ENCODE assay signal across 8 cellular contexts in the genomic region with DNA sequence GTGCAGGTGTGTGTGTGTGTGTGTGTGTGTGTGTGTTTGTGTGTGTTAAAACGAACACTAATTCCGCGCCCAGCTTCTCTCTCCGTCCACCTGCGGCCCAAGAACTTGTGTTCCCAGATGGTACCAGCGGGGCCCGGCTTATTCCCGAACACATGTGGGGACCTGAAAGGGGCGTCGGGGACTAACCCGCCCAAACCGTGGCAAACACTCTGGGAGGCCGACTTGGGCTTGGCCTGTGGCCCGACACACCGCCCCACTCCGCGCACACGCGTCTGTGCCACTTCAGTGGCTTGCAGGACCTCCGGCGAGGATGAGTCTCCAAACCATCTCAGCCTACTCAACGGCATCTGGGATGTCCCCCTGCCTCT. TPM values are rescaled to one million over a fixed set of nuclear protein-coding genes. Genes with fewer than 3 reads are reported as not detected.
DNase-seq lines count a peak whose midpoint lies in the region; ATAC-seq lines count a peak whose summit lies in the region.

No MANE protein-coding gene starts in this region.

- H3K9me3 ChIP-seq in adipocyte (ENCODE audit: control insufficient read depth, low read length) (no peaks in the 10 kb centered on the region), iPS-20b (ENCODE audit: insufficient read depth, low read depth, low read length) (no peaks in the 10 kb centered on the region), skeletal muscle satellite cell (replicated peaks; ENCODE audit: low read length) (no peaks in the 10 kb centered on the region)

- ATAC-seq in HG03139 (IDR thresholded peaks at IDR 0.05; ENCODE audit: unreplicated experiment) (no peak), HG03521 (IDR thresholded peaks at IDR 0.05; ENCODE audit: unreplicated experiment) (no peak), GM21619 (IDR thresholded peaks at IDR 0.05; ENCODE audit: unreplicated experiment) (no peak)

- H3K4me1 ChIP-seq in adipocyte (ENCODE audit: control insufficient read depth, insufficient read depth, low read length) = peaks cover 7% of the 10 kb centered on the region
- peaks cover 23% of the 10 kb centered on the region for H3K4me1 ChIP-seq in iPS-20b (ENCODE audit: insufficient read depth, low read length)
- peaks cover 10% of the 10 kb centered on the region for H3K4me1 ChIP-seq in skeletal muscle satellite cell (ENCODE audit: control insufficient read depth, insufficient read depth, low read length)

- H3K27me3 ChIP-seq in H7 (ENCODE audit: control insufficient read depth, insufficient read depth, low read length) (peaks cover 49% of the 10 kb centered on the region), adipocyte (replicated peaks; ENCODE audit: control insufficient read depth, insufficient read depth, low read length) (peaks cover 32% of the 10 kb centered on the region), iPS-20b (ENCODE audit: insufficient read depth, low read length) (peaks cover 72% of the 10 kb centered on the region), skeletal muscle satellite cell (ENCODE audit: control insufficient read depth, insufficient read depth, low read length) (no peaks in the 10 kb centered on the region)

- peak overlapping the region; percentile 99 for H3K4me2 ChIP-seq in skeletal muscle satellite cell (ENCODE audit: low read length)

- no peak for DNase-seq in H7
- peak; percentile 13 for DNase-seq in adipocyte (ENCODE audit: low read depth)
- DNase-seq in DMS79 (lab: John Stamatoyannopoulos, UW) = no peak

- H3K4me3 ChIP-seq in H7 (ENCODE audit: insufficient read depth, low read depth, low read length) (peak overlapping the region; percentile 44; the same call in 1 of the 2 replicates), adipocyte (ENCODE audit: low read length) (peak overlapping the region; percentile 79), iPS-20b (ENCODE audit: low read length) (peak overlapping the region; percentile 70; the same call in 1 of the 2 replicates), skeletal muscle satellite cell (ENCODE audit: low read length) (peak overlapping the region; percentile 95)

- no peak overlapping the region for H3K27ac ChIP-seq in iPS-20b (ENCODE audit: low read length)

- no peak overlapping the region for H3K9ac ChIP-seq in adipocyte (ENCODE audit: low read length)
- no peak overlapping the region for H3K9ac ChIP-seq in iPS-20b (ENCODE audit: low read depth, low read length)
- peak overlapping the region; percentile 85 for H3K9ac ChIP-seq in skeletal muscle satellite cell (ENCODE audit: low read depth, low read length)

- H3K36me3 ChIP-seq in H7 (replicated peaks; ENCODE audit: control insufficient read depth, insufficient read depth, low read length) (no peaks in the 10 kb centered on the region), adipocyte (ENCODE audit: control insufficient read depth, insufficient read depth, low read length, severe bottlenecking) (no peaks in the 10 kb centered on the region), iPS-20b (ENCODE audit: insufficient read depth, low read depth, low read length) (no peaks in the 10 kb centered on the region), skeletal muscle satellite cell (ENCODE audit: insufficient read depth, low read length) (peaks cover 6% of the 10 kb centered on the region)

RNA-seq across cellular contexts. Expression of gene HHIP, which starts 0.9 kb away (rescaled TPM):
- 0.07 and 0.52 TPM in 2 replicates for total RNA-seq in H7 (2014; rRNA removed; shearing (Covaris generic))
- 3.1 and 16.0 TPM in 2 replicates for total RNA-seq in skeletal muscle satellite cell (2012; rRNA removed)

Comparison
In these comparisons a context has a peak if more than half of its experiments do, and no peak if none do; other contexts are left out.
1. H3K4me3 ChIP-seq: peak in every context shown above with its lines; median percentile 95 in skeletal muscle satellite cell; 79 in adipocyte; 70 in iPS-20b; 44 in H7.